ENCODE assay signal across 8 cellular contexts in genomic region chr1:39026051-39026946, GRCh38.
A peak's percentile ranks its signal among the peaks of the same experiment; 100 is the strongest.
DNase-seq lines count a peak whose midpoint lies in the region; ATAC-seq and TF ChIP-seq lines count a peak whose summit lies in the region.

TSS of gene NDUFS5 (plus strand) at chr1:39026350. CDS start at chr1:39028725, 2,375 bp downstream.

- peak; percentile 91 for DNase-seq in AG20443 (ENCODE audit: low spot score)
- DNase-seq in NCI-H524 (lab: John Stamatoyannopoulos, UW) = peak; percentile 59 to 82
- DNase-seq in activated CD4-positive, alpha-beta T cell treated with anti-CD3 and anti-CD28 coated beads for 48 hours = peak; percentile 91
- DNase-seq in stimulated activated CD4-positive, alpha-beta T cell treated with anti-CD3 and anti-CD28 coated beads, Interleukin-1b, Interleukin-23, amount 100 ng/mL, for 24 hours (ENCODE audit: low read depth in 4 of 4, low spot score in 1 of 4) = peak; percentile 55 to 80 (median 70)

- TF ChIP-seq POLR2A in GM19193 (IDR thresholded peaks at IDR 0.05; ENCODE audit: extremely low read depth, insufficient read depth, insufficient read length) = peak; percentile 80

- no peaks in the 10 kb centered on the region for H3K27me3 ChIP-seq in layer of hippocampus (ENCODE audit: control insufficient read depth, insufficient read depth, low read length)

- peak within 1 kb of the TSS; percentile 87 for H3K27ac ChIP-seq in cingulate gyrus (ENCODE audit: low read depth, low read length)
- H3K27ac ChIP-seq in layer of hippocampus (ENCODE audit: low read depth, low read length) = peak within 1 kb of the TSS; percentile 89

- peak; percentile 80 for ATAC-seq in HG03439 (IDR thresholded peaks at IDR 0.05; ENCODE audit: unreplicated experiment)

Comparison
In these comparisons a context has a peak if more than half of its experiments do, and no peak if none do; other contexts are left out.
1. Peak in every context shown above with its lines: DNase-seq, ATAC-seq and H3K27ac ChIP-seq.